1 cellular context compared by ENCODE assay signal in the genomic region with DNA sequence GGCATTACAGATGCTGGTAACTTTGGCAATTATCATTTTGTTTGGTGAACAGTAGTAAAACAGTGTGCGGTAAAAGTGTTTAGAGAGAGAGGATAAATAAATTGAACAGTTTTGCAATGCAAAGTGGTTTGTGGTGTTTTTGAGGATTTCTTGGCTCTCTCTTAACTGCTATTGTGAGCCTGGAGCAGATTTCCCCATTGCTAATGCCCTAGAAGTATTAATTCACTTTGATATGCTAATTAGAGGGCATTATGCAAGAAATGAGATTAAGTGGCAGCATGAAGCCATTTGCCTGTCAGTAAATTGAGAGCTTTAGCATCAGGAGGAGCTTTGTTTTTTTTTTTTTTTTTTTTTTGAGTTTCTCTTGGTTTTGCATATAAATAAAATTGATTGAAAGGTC.
TF ChIP-seq lines count a peak whose summit lies in the region.

No MANE protein-coding gene starts in this region.

TF ChIP-seq in HEK293, 187 proteins besides CTCF, POLR2A, EP300 and RAD21 (continued from another document):
- TF ChIP-seq ZBTB10 (tag by site-specific recombination; IDR thresholded peaks at IDR 0.05): no peak
- no peak for TF ChIP-seq TRIM28 (IDR thresholded peaks at IDR 0.05; ENCODE audit: borderline replicate concordance, low read length)
- TF ChIP-seq, protein P1, sequence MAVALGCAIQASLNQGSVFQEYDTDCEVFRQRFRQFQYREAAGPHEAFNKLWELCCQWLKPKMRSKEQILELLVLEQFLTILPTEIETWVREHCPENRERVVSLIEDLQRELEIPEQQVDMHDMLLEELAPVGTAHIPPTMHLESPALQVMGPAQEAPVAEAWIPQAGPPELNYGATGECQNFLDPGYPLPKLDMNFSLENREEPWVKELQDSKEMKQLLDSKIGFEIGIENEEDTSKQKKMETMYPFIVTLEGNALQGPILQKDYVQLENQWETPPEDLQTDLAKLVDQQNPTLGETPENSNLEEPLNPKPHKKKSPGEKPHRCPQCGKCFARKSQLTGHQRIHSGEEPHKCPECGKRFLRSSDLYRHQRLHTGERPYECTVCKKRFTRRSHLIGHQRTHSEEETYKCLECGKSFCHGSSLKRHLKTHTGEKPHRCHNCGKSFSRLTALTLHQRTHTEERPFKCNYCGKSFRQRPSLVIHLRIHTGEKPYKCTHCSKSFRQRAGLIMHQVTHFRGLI (tag by site-specific recombination; IDR thresholded peaks at IDR 0.05): no peak
- no peak for TF ChIP-seq ZNF211 (tag by site-specific recombination; IDR thresholded peaks at IDR 0.05; ENCODE audit: low read depth)
- no peak for TF ChIP-seq PRDM4 (tag by site-specific recombination; IDR thresholded peaks at IDR 0.05)
- no peak for TF ChIP-seq ZNF473 (tag by site-specific recombination; IDR thresholded peaks at IDR 0.05)
- peak; percentile 70 for TF ChIP-seq FEZF1 (tag by site-specific recombination; IDR thresholded peaks at IDR 0.05)
- TF ChIP-seq ZNF324 (tag by site-specific recombination; IDR thresholded peaks at IDR 0.05): no peak
- TF ChIP-seq ZNF544 (tag by site-specific recombination; IDR thresholded peaks at IDR 0.05): no peak
- no peak for TF ChIP-seq GLIS2 (tag by site-specific recombination; IDR thresholded peaks at IDR 0.05)
- TF ChIP-seq ZNF510 (tag by site-specific recombination; IDR thresholded peaks at IDR 0.05; ENCODE audit: insufficient replicate concordance): no peak
- TF ChIP-seq BCL6B (tag by site-specific recombination; IDR thresholded peaks at IDR 0.05): no peak; the same call in 1 of the 2 replicates
- no peak for TF ChIP-seq ZNF350 (tag by site-specific recombination; IDR thresholded peaks at IDR 0.05)
- no peak for TF ChIP-seq ZNF133 (tag by site-specific recombination; IDR thresholded peaks at IDR 0.05)
- TF ChIP-seq PRDM6 (tag by site-specific recombination; IDR thresholded peaks at IDR 0.05): peak; percentile 93
- no peak for TF ChIP-seq MEIS1 (CRISPR knock-in tag; IDR thresholded peaks at IDR 0.05; ENCODE audit: borderline replicate concordance)
- TF ChIP-seq ZNF416 (tag by site-specific recombination; IDR thresholded peaks at IDR 0.05): no peak
TF ChIP-seq in HEK293: peak in this region for 6.
